22 cellular contexts compared by ENCODE assay signal in the genomic region with DNA sequence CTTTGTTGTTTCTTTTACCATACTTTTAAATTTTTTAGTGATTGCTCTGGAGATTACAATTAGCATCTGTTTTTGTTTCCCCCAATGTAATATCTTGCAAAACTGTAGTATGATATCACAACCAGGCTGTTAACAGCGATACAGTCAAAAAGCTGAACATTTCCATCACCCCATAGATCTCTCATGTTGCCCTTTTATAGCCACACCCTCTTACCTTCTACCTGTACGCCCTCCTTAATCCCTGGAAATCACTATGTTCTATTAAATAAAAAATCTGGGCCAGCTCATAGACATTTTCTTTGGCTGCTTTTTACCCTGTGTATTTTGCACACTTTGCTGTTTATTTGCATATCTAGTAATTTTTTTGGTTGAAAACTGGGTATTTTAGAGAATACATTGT.
DNase-seq lines count a peak whose midpoint lies in the region; ATAC-seq, FAIRE-seq and TF ChIP-seq lines count a peak whose summit lies in the region.
"Had no signal": no experiment of that assay in that cellular context is flagged by ENCODE, and none has a peak within 500 bp of the region (broad histone marks: within the 10 kb centered on the region; RNA-seq: fewer than 3 reads in every experiment).

No MANE protein-coding gene starts in this region.

- SMC1A ChIA-PET in GM12878 (lab: Charles Lee; ENCODE audit: uncharacterized antibody, unreplicated experiment): interaction anchor here (0.6 to 2.1 kb wide), 4 partner anchors 11 to 187 kb away, joined by 3 to 8 read pairs (median 3); no protein-coding TSS in a partner anchor

- no peak overlapping the region for H3K4me2 ChIP-seq in GM12878 (ENCODE audit: control insufficient read depth, insufficient read depth)
- H3K4me2 ChIP-seq: A549, BLaER1 had no signal

- CTCF ChIA-PET in GM12878 (lab: Yijun Ruan, JAX): interaction anchor here (1.2 kb wide), 1 partner anchor 48 kb away, joined by 3 read pairs; no protein-coding TSS in a partner anchor
- CTCF ChIA-PET in activated CD4-positive, alpha-beta memory T cell treated with anti-CD3 and anti-CD28 coated beads for 36 hours (lab: Charles Lee): no interaction called here

- TF ChIP-seq EP300 in GM12878 (IDR thresholded peaks at IDR 0.05; ENCODE audit: borderline replicate concordance in 1 of 2, control insufficient read depth in 1 of 2, low read depth in 2 of 2, low read length in 2 of 2): no peak

- RAD21 ChIA-PET in GM12878 (lab: Charles Lee; ENCODE audit: unreplicated experiment): no interaction called here

- no peaks in the 10 kb centered on the region for H3K36me3 Mint-ChIP-seq in activated CD4-positive, alpha-beta memory T cell treated with anti-CD3 and anti-CD28 coated beads for 36 hours
- H3K36me3 Mint-ChIP-seq: CD14-positive monocyte; CD4-positive, alpha-beta memory T cell; CD4-positive, CD25-positive, alpha-beta regulatory T cell; CD8-positive, alpha-beta memory T cell had no signal

- no peaks in the 10 kb centered on the region for H3K79me2 ChIP-seq in GM12878 (ENCODE audit: control insufficient read depth, insufficient read depth, low read length)

- 59% methylated on average over 2 of the region's 2 CpGs for WGBS in GM12878 (ENCODE audit: insufficient coverage, insufficient replicate concordance, low lambda C conversion rate, missing lambda C conversion rate)

- no peaks in the 10 kb centered on the region for H4K20me1 ChIP-seq in GM12878 (ENCODE audit: control insufficient read depth, insufficient read depth)
- H4K20me1 ChIP-seq: BLaER1 had no signal

- H3K9me3 ChIP-seq in adipocyte (ENCODE audit: control insufficient read depth, low read length) (peaks cover 4% of the 10 kb centered on the region), GM12878 (replicated peaks; ENCODE audit: control insufficient read depth, insufficient read depth, low read length) (no peaks in the 10 kb centered on the region)
- H3K9me3 ChIP-seq: A549, BE2C had no signal

- FAIRE-seq in GM12878 (lab: Jason Lieb, UNC) (no peak), D721Med (lab: Jason Lieb, UNC) (no peak)
- FAIRE-seq: G401.6, GM12892, GM18507 had no signal

- no peak overlapping the region for H3K4me3 Mint-ChIP-seq in activated CD4-positive, alpha-beta memory T cell treated with anti-CD3 and anti-CD28 coated beads for 36 hours
- H3K4me3 Mint-ChIP-seq: CD14-positive monocyte; CD4-positive, alpha-beta memory T cell; CD4-positive, CD25-positive, alpha-beta regulatory T cell; CD8-positive, alpha-beta memory T cell had no signal

- no peak overlapping the region for H3K27ac ChIP-seq in GM12878 (ENCODE audit: control insufficient read depth, insufficient read depth)
- H3K27ac ChIP-seq: 22Rv1, A549, BLaER1 had no signal

- TF ChIP-seq POLR2A in GM12878 (IDR thresholded peaks at IDR 0.05; ENCODE audit: low read depth, low read length): no peak

- H2AFZ ChIP-seq in GM12878 (ENCODE audit: control insufficient read depth, low read depth, low read length): no peak overlapping the region

- no peak for TF ChIP-seq CTCF in AG09319 (IDR thresholded peaks at IDR 0.05; ENCODE audit: low read depth, low read length)
- no peak for TF ChIP-seq CTCF in GM12878 (IDR thresholded peaks at IDR 0.05 in 2 of 3, conservative IDR thresholded peaks at IDR 0.05 in 1 of 3; ENCODE audit: control insufficient read depth in 2 of 3, extremely low read depth in 1 of 3, insufficient read depth in 1 of 3, low read depth in 3 of 3, low read length in 3 of 3)
- TF ChIP-seq CTCF in D721Med (IDR thresholded peaks at IDR 0.05; ENCODE audit: insufficient read depth, missing control alignments): no peak

- POLR2A ChIA-PET in GM12878 (lab: Charles Lee): no interaction called here
- POLR2A ChIA-PET in activated CD4-positive, alpha-beta memory T cell treated with anti-CD3 and anti-CD28 coated beads for 36 hours (lab: Charles Lee): no interaction called here

- peaks cover 14% of the 10 kb centered on the region for H3K27me3 Mint-ChIP-seq in activated CD4-positive, alpha-beta memory T cell treated with anti-CD3 and anti-CD28 coated beads for 36 hours

- ATAC-seq in GM12878: no peak
- no peak for ATAC-seq in left lobe of liver
- ATAC-seq: A549 had no signal

- H3K36me3 ChIP-seq in adipocyte (ENCODE audit: control insufficient read depth, insufficient read depth, low read length, severe bottlenecking): no peaks in the 10 kb centered on the region
- no peaks in the 10 kb centered on the region for H3K36me3 ChIP-seq in GM12878 (ENCODE audit: control insufficient read depth in 2 of 2, insufficient read depth in 2 of 2, low read length in 1 of 2)
- H3K36me3 ChIP-seq: BE2C, BLaER1 had no signal

- H3K27me3 ChIP-seq in adipocyte (replicated peaks; ENCODE audit: control insufficient read depth, insufficient read depth, low read length) (no peaks in the 10 kb centered on the region), GM12878 (replicated peaks in 1 of 2; ENCODE audit: control insufficient read depth in 2 of 2, insufficient read depth in 2 of 2, low read length in 1 of 2) (no peaks in the 10 kb centered on the region)
- H3K27me3 ChIP-seq: BE2C, BLaER1 had no signal

- BruUV-seq in GM12878 (replicated peaks; lab: Mats Ljungman, UMichigan): no TSS peak

- in situ Hi-C loops in GM12878 (cut with MboI): no loop called here

- intact Hi-C loops in GM12878 (cut with micrococcal nuclease; ENCODE audit: unreplicated experiment): no loop called here
- intact Hi-C loops in activated CD4-positive, alpha-beta memory T cell treated with anti-CD3 and anti-CD28 coated beads for 36 hours (cut with micrococcal nuclease): no loop called here

- H3K4me1 ChIP-seq in adipocyte (ENCODE audit: control insufficient read depth, insufficient read depth, low read length) (no peaks in the 10 kb centered on the region), GM12878 (ENCODE audit: control insufficient read depth, insufficient read depth, low read length) (no peaks in the 10 kb centered on the region)
- H3K4me1 ChIP-seq: A549, BE2C, BLaER1 had no signal

- H3K4me1 Mint-ChIP-seq in activated CD4-positive, alpha-beta memory T cell treated with anti-CD3 and anti-CD28 coated beads for 36 hours (ENCODE audit: low read depth): no peaks in the 10 kb centered on the region
- H3K4me1 Mint-ChIP-seq: CD14-positive monocyte; CD4-positive, alpha-beta memory T cell; CD4-positive, CD25-positive, alpha-beta regulatory T cell; CD8-positive, alpha-beta memory T cell had no signal

- TF ChIP-seq RAD21 in GM12878 (IDR thresholded peaks at IDR 0.05; ENCODE audit: insufficient read depth, low read depth, low read length): no peak

- no peak overlapping the region for H3K4me3 ChIP-seq in adipocyte (ENCODE audit: low read length)
- no peak overlapping the region for H3K4me3 ChIP-seq in GM12878
- H3K4me3 ChIP-seq: A549, BLaER1 had no signal

- H3K9ac ChIP-seq in adipocyte (ENCODE audit: low read length): no peak overlapping the region
- no peak overlapping the region for H3K9ac ChIP-seq in GM12878 (ENCODE audit: control insufficient read depth, insufficient read depth, low read length)
- H3K9ac ChIP-seq: BLaER1 had no signal

- H3K27ac Mint-ChIP-seq in activated CD4-positive, alpha-beta memory T cell treated with anti-CD3 and anti-CD28 coated beads for 36 hours: no peak overlapping the region
- H3K27ac Mint-ChIP-seq: CD14-positive monocyte; CD4-positive, alpha-beta memory T cell; CD4-positive, CD25-positive, alpha-beta regulatory T cell; CD8-positive, alpha-beta memory T cell had no signal

- peaks cover 5% of the 10 kb centered on the region for H3K9me3 Mint-ChIP-seq in activated CD4-positive, alpha-beta memory T cell treated with anti-CD3 and anti-CD28 coated beads for 36 hours

- DNase-seq in AG09319 (ENCODE audit: extremely low read depth, low read depth): peak; percentile 8
- peak; percentile 40 for DNase-seq in adipocyte (ENCODE audit: low read depth)
- no peak for DNase-seq in GM12878 (ENCODE audit: low read depth, low spot score)
- peak; percentile 23 for DNase-seq in fibroblast of peridontal ligament (ENCODE audit: extremely low read depth)
- DNase-seq in left lobe of liver (ENCODE audit: low spot score): no peak
- no peak for DNase-seq in activated CD4-positive, alpha-beta memory T cell treated with anti-CD3 and anti-CD28 coated beads for 36 hours
- no peak for DNase-seq in D721Med (ENCODE audit: insufficient read length, low spot score)
- DNase-seq: BE2C; C1 segment of cervical spinal cord; CD4-positive, alpha-beta memory T cell; CD4-positive, CD25-positive, alpha-beta regulatory T cell; CD8-positive, alpha-beta memory T cell; COR-L47; DMS79 treated with DMSO at 0.1 percent for 48 hours; GF-D8 had no signal

TF ChIP-seq in GM12878, 131 proteins besides CTCF, POLR2A, EP300 and RAD21:
- TF ChIP-seq NR2C1 (IDR thresholded peaks at IDR 0.05) (no peak), SIX5 (IDR thresholded peaks at IDR 0.05; ENCODE audit: low read depth, low read length, severe bottlenecking) (no peak), NFXL1 (IDR thresholded peaks at IDR 0.05; ENCODE audit: borderline replicate concordance) (peak; percentile 54)

Comparison
In these comparisons a context has a peak if more than half of its experiments do, and no peak if none do; other contexts are left out.
1. DNase-seq: peak in AG09319 (single experiment), adipocyte (single experiment) and fibroblast of peridontal ligament (single experiment); none in GM12878 (single experiment), left lobe of liver (single experiment), activated CD4-positive, alpha-beta memory T cell treated with anti-CD3 and anti-CD28 coated beads for 36 hours (single experiment) and D721Med (single experiment).